Comparison of ENCODE assay signal across 12 cellular contexts in genomic region chr9:133703571-133704399, GRCh38. TPM values are rescaled to one million over a fixed set of nuclear protein-coding genes. Genes with fewer than 3 reads are reported as not detected.
DNase-seq lines count a peak whose midpoint lies in the region; ATAC-seq and TF ChIP-seq lines count a peak whose summit lies in the region.
"Had no signal": no experiment of that assay in that cellular context is flagged by ENCODE, and none has a peak within 500 bp of the region (broad histone marks: within the 10 kb centered on the region; RNA-seq: fewer than 3 reads in every experiment).

No MANE protein-coding gene starts in this region.

- TF ChIP-seq CTCF in WTC11 (IDR thresholded peaks at IDR 0.05): no peak

- H3K9me3 Mint-ChIP-seq in activated T-cell treated with anti-CD3 and anti-CD28 coated beads, Interleukin-2, amount 50 U/mL, for 24 hours: no peaks in the 10 kb centered on the region
- H3K9me3 Mint-ChIP-seq in activated T-cell treated with anti-CD3 and anti-CD28 coated beads, Interleukin-2, amount 50 U/mL, for 4 hours: no peaks in the 10 kb centered on the region
- H3K9me3 Mint-ChIP-seq in WTC11: 0 out of 2 replicates have a peak, but pooled peaks cover 4% of the 10 kb centered on the region
- H3K9me3 Mint-ChIP-seq: effector memory CD8-positive, alpha-beta T cell had no signal

- peak overlapping the region; percentile 77 for H3K4me3 Mint-ChIP-seq in activated T-cell treated with anti-CD3 and anti-CD28 coated beads, Interleukin-2, amount 50 U/mL, for 24 hours
- no peak overlapping the region for H3K4me3 Mint-ChIP-seq in activated T-cell treated with anti-CD3 and anti-CD28 coated beads, Interleukin-2, amount 50 U/mL, for 4 hours
- H3K4me3 Mint-ChIP-seq in WTC11: no peak overlapping the region

- H3K4me1 Mint-ChIP-seq in activated T-cell treated with anti-CD3 and anti-CD28 coated beads, Interleukin-2, amount 50 U/mL, for 24 hours (ENCODE audit: low read depth): peaks cover 49% of the 10 kb centered on the region
- H3K4me1 Mint-ChIP-seq in activated T-cell treated with anti-CD3 and anti-CD28 coated beads, Interleukin-2, amount 50 U/mL, for 4 hours (ENCODE audit: low read depth): peaks cover 35% of the 10 kb centered on the region
- H3K4me1 Mint-ChIP-seq in WTC11: peaks cover 4% of the 10 kb centered on the region; the same call in 1 of the 2 replicates

- peaks cover 3% of the 10 kb centered on the region for H3K36me3 Mint-ChIP-seq in activated T-cell treated with anti-CD3 and anti-CD28 coated beads, Interleukin-2, amount 50 U/mL, for 24 hours (ENCODE audit: low read depth)
- no peaks in the 10 kb centered on the region for H3K36me3 Mint-ChIP-seq in activated T-cell treated with anti-CD3 and anti-CD28 coated beads, Interleukin-2, amount 50 U/mL, for 4 hours (ENCODE audit: insufficient read depth)
- no peaks in the 10 kb centered on the region for H3K36me3 Mint-ChIP-seq in WTC11

- no peak overlapping the region for H3K27ac Mint-ChIP-seq in activated T-cell treated with anti-CD3 and anti-CD28 coated beads, Interleukin-2, amount 50 U/mL, for 24 hours
- no peak overlapping the region for H3K27ac Mint-ChIP-seq in WTC11

- DNase-seq in activated T-cell treated with anti-CD3 and anti-CD28 coated beads, Interleukin-2, amount 50 U/mL, for 24 hours: no peak
- DNase-seq in activated T-cell treated with anti-CD3 and anti-CD28 coated beads, Interleukin-2, amount 50 U/mL, for 4 hours: no peak
- DNase-seq in NCI-H146 (lab: John Stamatoyannopoulos, UW): peak; percentile 62
- peak; percentile 10 for DNase-seq in WTC11 (ENCODE audit: low spot score)
- peak in 6 of 10 donors; percentile 4 to 63 (median 36) for DNase-seq in posterior cingulate gyrus
- DNase-seq in NK-92 treated with Interleukin-12 subunit alpha and Interleukin-12 subunit beta, amount 100 ng/mL, for 24 hours (lab: John Stamatoyannopoulos, UW): no peak
- no peak for DNase-seq in stimulated activated CD8-positive, alpha-beta memory T cell treated with anti-CD3 and anti-CD28 coated beads, Interleukin-4, amount 100 ng/mL, for 48 hours
- DNase-seq: amygdala; effector memory CD8-positive, alpha-beta T cell; NCI-H526; stimulated activated naive CD8-positive, alpha-beta T cell treated with anti-CD3 and anti-CD28 coated beads, Interleukin-15, Interleukin-2, amounts not matched to agents 100 U/mL and 50 U/mL, for 24 hours had no signal

- CTCF ChIA-PET in WTC11 (lab: Charles Lee): interaction anchor here (1.0 to 2.7 kb wide), 2 partner anchors 11 to 33 kb away, joined by 3 to 13 read pairs; no protein-coding TSS in a partner anchor

- no peak for ATAC-seq in activated T-cell treated with anti-CD3 and anti-CD28 coated beads, Interleukin-2, amount 50 U/mL, for 4 hours
- ATAC-seq in WTC11: no peak
- ATAC-seq in HG03039 (IDR thresholded peaks at IDR 0.05; ENCODE audit: unreplicated experiment): no peak
- ATAC-seq: effector memory CD8-positive, alpha-beta T cell; stimulated activated naive CD8-positive, alpha-beta T cell treated with anti-CD3 and anti-CD28 coated beads, Interleukin-15, Interleukin-2, amounts not matched to agents 100 U/mL and 50 U/mL, for 24 hours had no signal

- intact Hi-C loops in posterior cingulate gyrus (cut with DNase I): loop anchor here (5.0 kb wide), 1 partner anchor 91 kb away; no protein-coding TSS in a partner anchor

- POLR2A ChIA-PET in WTC11 (lab: Charles Lee): no interaction called here

- no peaks in the 10 kb centered on the region for H3K27me3 Mint-ChIP-seq in activated T-cell treated with anti-CD3 and anti-CD28 coated beads, Interleukin-2, amount 50 U/mL, for 24 hours
- H3K27me3 Mint-ChIP-seq in activated T-cell treated with anti-CD3 and anti-CD28 coated beads, Interleukin-2, amount 50 U/mL, for 4 hours (ENCODE audit: low read depth): no peaks in the 10 kb centered on the region
- H3K27me3 Mint-ChIP-seq in WTC11 (ENCODE audit: low read depth): no peaks in the 10 kb centered on the region

TF ChIP-seq in WTC11, 78 proteins besides CTCF, POLR2A, EP300 and RAD21:
- TF ChIP-seq SP1 (CRISPR knock-in tag; conservative IDR thresholded peaks at IDR 0.05): no peak

RNA-seq across cellular contexts. Expression of gene SARDH, which starts 34.4 kb away (rescaled TPM):
- 1 to 10 TPM; 3.6 to 5.5 (median 5.0) TPM for total RNA-seq in activated T-cell treated with anti-CD3 and anti-CD28 coated beads, Interleukin-2, amount 50 U/mL, for 4 hours
- 8.5 to 15.2 TPM (median 13.7 TPM) in 3 replicates for total RNA-seq in WTC11 (2021)

Comparison
In these comparisons a context has a peak if more than half of its experiments do, and no peak if none do; other contexts are left out.
1. DNase-seq: peak in NCI-H146 (single experiment), WTC11 (single experiment) and posterior cingulate gyrus (6 of 10); none in activated T-cell treated with anti-CD3 and anti-CD28 coated beads, Interleukin-2, amount 50 U/mL, for 24 hours (single experiment), activated T-cell treated with anti-CD3 and anti-CD28 coated beads, Interleukin-2, amount 50 U/mL, for 4 hours (single experiment), NK-92 treated with Interleukin-12 subunit alpha and Interleukin-12 subunit beta, amount 100 ng/mL, for 24 hours (single experiment) and stimulated activated CD8-positive, alpha-beta memory T cell treated with anti-CD3 and anti-CD28 coated beads, Interleukin-4, amount 100 ng/mL, for 48 hours (single experiment).